ENCODE assay signal across 35 cellular contexts in the genomic region with DNA sequence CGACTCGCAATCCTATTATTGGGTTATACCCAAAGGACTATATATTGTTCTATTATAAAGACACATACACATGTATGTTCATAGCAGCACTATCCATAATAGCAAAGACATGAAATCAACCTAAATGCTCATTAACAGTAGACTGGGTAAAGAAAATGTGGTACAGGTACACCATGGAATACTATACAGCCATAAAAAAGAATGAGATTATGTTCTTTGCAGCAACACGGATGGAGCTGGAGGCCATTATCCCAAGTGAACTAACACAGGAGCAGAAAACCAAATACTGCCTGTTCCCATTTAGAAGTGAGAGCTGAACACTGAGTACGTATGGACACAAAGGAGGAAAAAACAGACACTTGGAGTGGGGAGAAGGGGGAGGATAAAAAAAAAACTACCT.
"Had no signal": no experiment of that assay in that cellular context is flagged by ENCODE, and none has a peak within 500 bp of the region (broad histone marks: within the 10 kb centered on the region; RNA-seq: fewer than 3 reads in every experiment).

No MANE protein-coding gene starts in this region.

- H3K27ac ChIP-seq: KMS-11 had no signal

- H3K27me3 ChIP-seq: MG63 had no signal

- H3K9ac ChIP-seq: KMS-11 had no signal

- H3K36me3 ChIP-seq: MG63 had no signal

- H3K4me2 ChIP-seq: KMS-11 had no signal

- H3K4me3 ChIP-seq: MG63 had no signal

- DNase-seq: Karpas-422, Kasumi-1, MG63, MM.1S, MV-4-11, NCI-H1048, NCI-H1092, NCI-H1092 treated with DMSO at 0.1 percent for 48 hours, NCI-H1105, NCI-H1105 treated with DMSO at 0.1 percent for 48 hours, NCI-H1417, NCI-H1417 treated with DMSO at 0.1 percent for 48 hours, NCI-H1436, NCI-H1436 treated with DMSO at 0.1 percent for 48 hours, NCI-H146, NCI-H1694, NCI-H1694 treated with DMSO at 0.1 percent for 48 hours, NCI-H187, NCI-H187 treated with DMSO at 0.1 percent for 48 hours, NCI-H1930, NCI-H2029, NCI-H2029 treated with DMSO at 0.1 percent for 48 hours, NCI-H2081, NCI-H2081 treated with DMSO at 0.1 percent for 48 hours, NCI-H2107, NCI-H2171, NCI-H2171 treated with DMSO at 0.1 percent for 48 hours, NCI-H2227 treated with DMSO at 0.1 percent for 48 hours, NCI-H226, NCI-H345, NCI-H446, NCI-H446 treated with DMSO at 0.1 percent for 48 hours, NCI-H510A, NCI-H510A treated with DMSO at 0.1 percent for 48 hours had no signal

- H3K9me3 ChIP-seq: MG63 had no signal
